In the genomic region with DNA sequence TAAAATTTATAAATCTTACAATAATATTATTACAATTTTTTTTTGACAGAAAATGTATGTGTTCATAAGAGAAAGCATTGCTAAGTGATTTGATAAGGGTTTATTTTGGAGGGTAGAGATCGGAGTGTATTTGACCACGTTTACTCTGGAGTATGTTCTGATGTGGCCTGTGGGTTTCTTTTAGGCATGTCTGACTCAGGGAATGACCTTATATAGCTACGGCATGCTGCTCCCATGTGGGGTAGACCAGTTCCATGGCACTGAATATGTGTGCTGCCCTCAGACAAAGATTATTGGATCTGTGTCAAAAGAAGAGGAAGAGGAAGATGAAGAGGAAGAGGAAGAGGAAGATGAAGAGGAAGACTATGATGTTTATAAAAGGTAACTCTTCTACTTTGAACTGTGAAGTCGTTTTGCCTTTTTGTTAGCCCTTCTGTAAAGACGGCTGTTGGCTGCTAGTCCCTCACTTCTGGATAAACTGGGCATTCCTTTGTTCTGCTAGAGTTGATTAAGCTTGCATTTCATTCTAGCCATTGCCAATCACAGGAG, we compare ENCODE assay signal across 1 cellular context.
TF ChIP-seq lines count a peak whose summit lies in the region.

No MANE protein-coding gene starts in this region.

TF ChIP-seq in endothelial cell of umbilical vein, 7 proteins besides CTCF, POLR2A, EP300 and RAD21:
- TF ChIP-seq GATA2 (IDR thresholded peaks at IDR 0.05; ENCODE audit: insufficient read depth, insufficient read length, low read depth, low read length) (no peak), MYC (IDR thresholded peaks at IDR 0.05; ENCODE audit: low read depth, low read length) (no peak), EZH2 (IDR thresholded peaks at IDR 0.05; ENCODE audit: borderline replicate concordance, low read depth, low read length, severe bottlenecking) (no peak), FOS (IDR thresholded peaks at IDR 0.05; ENCODE audit: borderline replicate concordance, insufficient read depth, low read length) (no peak), JUN (IDR thresholded peaks at IDR 0.05; ENCODE audit: borderline replicate concordance, insufficient read depth, insufficient read length, low read depth) (no peak), POLR2AphosphoS5 (IDR thresholded peaks at IDR 0.05; ENCODE audit: insufficient read depth, low read depth, low read length) (no peak)
- TF ChIP-seq, protein P1, sequence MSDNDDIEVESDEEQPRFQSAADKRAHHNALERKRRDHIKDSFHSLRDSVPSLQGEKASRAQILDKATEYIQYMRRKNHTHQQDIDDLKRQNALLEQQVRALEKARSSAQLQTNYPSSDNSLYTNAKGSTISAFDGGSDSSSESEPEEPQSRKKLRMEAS (IDR thresholded peaks at IDR 0.05; ENCODE audit: insufficient read depth, insufficient read length): no peak
